In genomic region chr3:39434574-39434973, GRCh38 we compare ENCODE assay signal across 15 cellular contexts. TPM values are rescaled to one million over a fixed set of nuclear protein-coding genes. Genes with fewer than 3 reads are reported as not detected.
A peak's percentile ranks its signal among the peaks of the same experiment; 100 is the strongest.
DNase-seq lines count a peak whose midpoint lies in the region; ATAC-seq, FAIRE-seq and TF ChIP-seq lines count a peak whose summit lies in the region.
"Had no signal": no experiment of that assay in that cellular context is flagged by ENCODE, and none has a peak within 500 bp of the region (broad histone marks: within the 10 kb centered on the region; RNA-seq: fewer than 3 reads in every experiment).

No MANE protein-coding gene starts in this region.

- CTCF ChIA-PET in CD8-positive, alpha-beta T cell (lab: Charles Lee) = interaction anchor here (2.9 kb wide), 1 partner anchor 13 kb away, joined by 9 read pairs; no protein-coding TSS in a partner anchor

- no peak overlapping the region for H3K27ac ChIP-seq in CD8-positive, alpha-beta T cell (ENCODE audit: low read depth, low read length)
- H3K27ac ChIP-seq in psoas muscle = no peak overlapping the region
- H3K27ac ChIP-seq: C4-2B, KMS-11 had no signal

- no peaks in the 10 kb centered on the region for H3K36me3 ChIP-seq in CD8-positive, alpha-beta T cell (ENCODE audit: insufficient read depth, low read length)
- H3K36me3 ChIP-seq in psoas muscle (ENCODE audit: insufficient read depth in 1 of 2, low read depth in 1 of 2) = no peaks in the 10 kb centered on the region

- H3K27me3 ChIP-seq in CD8-positive, alpha-beta T cell (ENCODE audit: insufficient read depth, low read length) = no peaks in the 10 kb centered on the region
- peaks cover 0 to 2% (median 0%) of the 10 kb centered on the region in 3 donors for H3K27me3 ChIP-seq in psoas muscle (ENCODE audit: insufficient read depth in 3 of 3, low read length in 2 of 3)

- no peak for FAIRE-seq in D721Med (lab: Jason Lieb, UNC)

- POLR2A ChIA-PET in CD8-positive, alpha-beta T cell (lab: Charles Lee) = no interaction called here

- no peak overlapping the region for H3K27ac Mint-ChIP-seq in CD8-positive, alpha-beta T cell
- H3K27ac Mint-ChIP-seq in effector memory CD8-positive, alpha-beta T cell = no peak overlapping the region

- no peaks in the 10 kb centered on the region for H3K9me3 ChIP-seq in CD8-positive, alpha-beta T cell (ENCODE audit: low read length)
- H3K9me3 ChIP-seq in psoas muscle = no peaks in the 10 kb centered on the region

- H3K4me3 Mint-ChIP-seq in CD8-positive, alpha-beta T cell = no peak overlapping the region
- no peak overlapping the region for H3K4me3 Mint-ChIP-seq in effector memory CD8-positive, alpha-beta T cell

- DNase-seq in CD8-positive, alpha-beta T cell = no peak
- peak; percentile 56 for DNase-seq in fibroblast of peridontal ligament (ENCODE audit: extremely low read depth)
- no peak for DNase-seq in NCI-H1048 (lab: John Stamatoyannopoulos, UW)
- DNase-seq in psoas muscle = no peak
- DNase-seq in D721Med (ENCODE audit: insufficient read length, low spot score) = no peak
- DNase-seq in effector memory CD8-positive, alpha-beta T cell = no peak
- DNase-seq: activated CD4-positive, alpha-beta T cell treated with anti-CD3 and anti-CD28 coated beads, Interleukin-2, amount 50 U/mL, for 1 hour; NCI-H446 treated with DMSO at 0.1 percent for 48 hours had no signal

- peak; percentile 49 for ATAC-seq in CD8-positive, alpha-beta T cell
- ATAC-seq in GM19463 (IDR thresholded peaks at IDR 0.05; ENCODE audit: unreplicated experiment) (peak; percentile 97), HG03469 (IDR thresholded peaks at IDR 0.05; ENCODE audit: unreplicated experiment) (peak; percentile 56), psoas muscle (no peak)
- ATAC-seq in effector memory CD8-positive, alpha-beta T cell (replicated peaks) = no peak
- ATAC-seq: HCT116 had no signal

- no peaks in the 10 kb centered on the region for H3K4me1 Mint-ChIP-seq in CD8-positive, alpha-beta T cell (ENCODE audit: low read depth)
- H3K4me1 Mint-ChIP-seq in effector memory CD8-positive, alpha-beta T cell (ENCODE audit: low read depth in 2 of 2) = no peaks in the 10 kb centered on the region

- no peaks in the 10 kb centered on the region for H3K9me3 Mint-ChIP-seq in CD8-positive, alpha-beta T cell
- H3K9me3 Mint-ChIP-seq in effector memory CD8-positive, alpha-beta T cell = no peaks in the 10 kb centered on the region

- no peak for TF ChIP-seq CTCF in CD8-positive, alpha-beta T cell (IDR thresholded peaks at IDR 0.05)
- TF ChIP-seq CTCF in psoas muscle (IDR thresholded peaks at IDR 0.05) (no peak), D721Med (IDR thresholded peaks at IDR 0.05; ENCODE audit: insufficient read depth, missing control alignments) (no peak)

- WGBS in psoas muscle, 3 donors = 57 to 79% (median 78%) methylated on average over 4 to 5 of the region's 5 CpGs

- no peaks in the 10 kb centered on the region for H3K36me3 Mint-ChIP-seq in CD8-positive, alpha-beta T cell
- no peaks in the 10 kb centered on the region for H3K36me3 Mint-ChIP-seq in effector memory CD8-positive, alpha-beta T cell (ENCODE audit: insufficient read depth)

- H3K4me1 ChIP-seq in CD8-positive, alpha-beta T cell (ENCODE audit: insufficient read depth, low read length) = no peaks in the 10 kb centered on the region
- no peaks in the 10 kb centered on the region for H3K4me1 ChIP-seq in psoas muscle

- H3K4me3 ChIP-seq in CD8-positive, alpha-beta T cell (ENCODE audit: low read depth, low read length) = no peak overlapping the region
- no peak overlapping the region for H3K4me3 ChIP-seq in psoas muscle

- peaks cover 9% of the 10 kb centered on the region for H3K27me3 Mint-ChIP-seq in CD8-positive, alpha-beta T cell (ENCODE audit: low read depth)
- H3K27me3 Mint-ChIP-seq in effector memory CD8-positive, alpha-beta T cell = peaks cover 11 to 16% of the 10 kb centered on the region in 2 donors

- intact Hi-C loops in CD8-positive, alpha-beta T cell (cut with DNase I, micrococcal nuclease) = no loop called here
- intact Hi-C loops in psoas muscle (cut with DNase I) = no loop called here

RNA-seq across cellular contexts. Expression of gene RPSA, which starts 28.1 kb away (rescaled TPM):
- total RNA-seq in CD8-positive, alpha-beta T cell = 1,000 to 10,000 TPM; 1,951 to 2,020 TPM
- total RNA-seq in psoas muscle = 100 to 1,000 TPM; 285 to 738 (median 504) TPM
- 1,000 to 10,000 TPM in 1 of 3 donors, 100 to 1,000 TPM in 2; 824 to 1,445 (median 961) TPM for polyA plus RNA-seq in psoas muscle

RNA-seq across cellular contexts. Expression of gene MOBP, which starts 32.9 kb away (rescaled TPM):
- not detected for total RNA-seq in CD8-positive, alpha-beta T cell
- not detected for total RNA-seq in psoas muscle
- polyA plus RNA-seq in psoas muscle = under 1 TPM in 2 of 3 donors, not detected in 1; 0.01 to 0.09 TPM
- total RNA-seq: SK-MEL-5 had no signal
- polyA plus RNA-seq: neural cell had no signal

RNA-seq across cellular contexts. Expression of gene SLC25A38, which starts 51.4 kb away (rescaled TPM):
- total RNA-seq in CD8-positive, alpha-beta T cell = 10 to 100 TPM; 64.0 to 65.1 TPM
- total RNA-seq in psoas muscle = 10 to 100 TPM; 24.9 to 34.8 (median 30.4) TPM
- polyA plus RNA-seq in psoas muscle = 10 to 100 TPM; 29.1 to 86.5 (median 31.1) TPM

Comparison
In these comparisons a context has a peak if more than half of its experiments do, and no peak if none do; other contexts are left out.
1. ATAC-seq: peak in CD8-positive, alpha-beta T cell (single experiment), GM19463 (single experiment) and HG03469 (single experiment); none in psoas muscle (0 of 4) and effector memory CD8-positive, alpha-beta T cell (single experiment).